In genomic region chr5:142017832-142018427, GRCh38 we compare ENCODE assay signal across 10 cellular contexts. TPM values are rescaled to one million over a fixed set of nuclear protein-coding genes. Genes with fewer than 3 reads are reported as not detected.
DNase-seq lines count a peak whose midpoint lies in the region; ATAC-seq and TF ChIP-seq lines count a peak whose summit lies in the region.
"Had no signal": no experiment of that assay in that cellular context is flagged by ENCODE, and none has a peak within 500 bp of the region (broad histone marks: within the 10 kb centered on the region; RNA-seq: fewer than 3 reads in every experiment).

No MANE protein-coding gene starts in this region.

- ATAC-seq in GM19438 (IDR thresholded peaks at IDR 0.05; ENCODE audit: low read depth, unreplicated experiment) = peak; percentile 40

- H3K4me3 ChIP-seq in Jurkat, Clone E6-1 (ENCODE audit: low read length) = no peak overlapping the region
- no peak overlapping the region for H3K4me3 ChIP-seq in choroid plexus epithelial cell (ENCODE audit: low read depth, low read length)

- peak; percentile 77 for DNase-seq in Daoy (ENCODE audit: low read depth)
- peak; percentile 42 for DNase-seq in Jurkat, Clone E6-1 (ENCODE audit: low read depth, low spot score)
- DNase-seq in choroid plexus epithelial cell (ENCODE audit: low read depth) = peak; percentile 80
- no peak for DNase-seq in globus pallidus (ENCODE audit: low spot score)
- DNase-seq in D341Med (ENCODE audit: low spot score) = no peak
- no peak for DNase-seq in retina
- DNase-seq in dermis blood vessel endothelial cell = no peak

- TF ChIP-seq CTCF in choroid plexus epithelial cell (conservative IDR thresholded peaks at IDR 0.05; ENCODE audit: low read depth, low read length) = no peak

RNA-seq across cellular contexts. Expression of gene GNPDA1, which starts 5.1 kb away (rescaled TPM):
- total RNA-seq in Daoy (2014; rRNA removed; shearing (Covaris generic)) = 43.5 and 68.6 TPM in 2 replicates
- 48.8 TPM for polyA plus RNA-seq in Jurkat, Clone E6-1 (2012; ENCODE audit: insufficient read depth, insufficient read length)
- 51.4 and 54.1 TPM in 2 replicates for total RNA-seq in dermis blood vessel endothelial cell

RNA-seq across cellular contexts. Expression of gene RNF14, which starts 49.0 kb away (rescaled TPM):
- total RNA-seq in Daoy (2014; rRNA removed; shearing (Covaris generic)) = 80.7 and 90.4 TPM in 2 replicates
- polyA plus RNA-seq in Jurkat, Clone E6-1 (2012; ENCODE audit: insufficient read depth, insufficient read length) = 48.7 TPM
- total RNA-seq in dermis blood vessel endothelial cell = 75.7 and 88.3 TPM in 2 replicates

RNA-seq across cellular contexts. Expression of gene PCDH12, which starts 59.9 kb away (rescaled TPM):
- 0.03 TPM in 1 of 2 replicates, not detected in the other for total RNA-seq in Daoy (2014; rRNA removed; shearing (Covaris generic))
- polyA plus RNA-seq in Jurkat, Clone E6-1 (2012; ENCODE audit: insufficient read depth, insufficient read length) = 0.26 TPM
- 48.2 and 60.9 TPM in 2 replicates for total RNA-seq in dermis blood vessel endothelial cell
- total RNA-seq: HT-29, SK-MEL-5 had no signal

Comparison
In these comparisons a context has a peak if more than half of its experiments do, and no peak if none do; other contexts are left out.
1. DNase-seq: peak in Daoy (single experiment), Jurkat, Clone E6-1 (single experiment) and choroid plexus epithelial cell (single experiment); none in globus pallidus (single experiment), D341Med (single experiment), retina (single experiment) and dermis blood vessel endothelial cell (single experiment).
2. RNA of gene PCDH12, which starts 59.9 kb away (total RNA-seq): 48.2 to 60.9 TPM in dermis blood vessel endothelial cell; 0.03 TPM in Daoy; every median in the first group is over 10 times any median in the second.